ENCODE assay signal across 1 cellular context in genomic region chr20:13995086-13995665, GRCh38.
TF ChIP-seq lines count a peak whose summit lies in the region.

Gene MACROD2 (plus strand): TSS chr20:13995516.

TF ChIP-seq in HEK293, 187 proteins besides CTCF, POLR2A, EP300 and RAD21 (continued from another document):
- TF ChIP-seq RBAK (tag by site-specific recombination; IDR thresholded peaks at IDR 0.05) = no peak
- TF ChIP-seq ZNF514 (tag by site-specific recombination; IDR thresholded peaks at IDR 0.05) = no peak
- TF ChIP-seq ZNF449 (tag by site-specific recombination; IDR thresholded peaks at IDR 0.05) = 0 out of 2 replicates have a peak, but pooled peaks have one; percentile 45
- no peak for TF ChIP-seq ZBTB6 (tag by site-specific recombination; IDR thresholded peaks at IDR 0.05)
- no peak for TF ChIP-seq HIC1 (tag by site-specific recombination; IDR thresholded peaks at IDR 0.05)
- TF ChIP-seq PBX3 (CRISPR knock-in tag; IDR thresholded peaks at IDR 0.05) = peak; percentile 100
- TF ChIP-seq ZNF341 (tag by site-specific recombination; IDR thresholded peaks at IDR 0.05; ENCODE audit: low read depth) = peak; percentile 34; the same call in 1 of the 2 replicates
- no peak for TF ChIP-seq ZNF174 (tag by site-specific recombination; IDR thresholded peaks at IDR 0.05)
- TF ChIP-seq ZNF18 (tag by site-specific recombination; IDR thresholded peaks at IDR 0.05) = no peak
- TF ChIP-seq ZIC2 (tag by site-specific recombination; IDR thresholded peaks at IDR 0.05) = no peak
- TF ChIP-seq PRDM10 (tag by site-specific recombination; IDR thresholded peaks at IDR 0.05) = no peak
- TF ChIP-seq ZNF792 (tag by site-specific recombination; IDR thresholded peaks at IDR 0.05) = no peak
- TF ChIP-seq ZNF664 (tag by site-specific recombination; IDR thresholded peaks at IDR 0.05) = no peak
- TF ChIP-seq ZNF518A (tag by site-specific recombination; conservative IDR thresholded peaks at IDR 0.05; ENCODE audit: low read depth) = no peak
- no peak for TF ChIP-seq ZNF785 (tag by site-specific recombination; IDR thresholded peaks at IDR 0.05)
- no peak for TF ChIP-seq ZNF558 (tag by site-specific recombination; IDR thresholded peaks at IDR 0.05)
- TF ChIP-seq ZNF768 (tag by site-specific recombination; IDR thresholded peaks at IDR 0.05) = no peak
- TF ChIP-seq ZNF629 (tag by site-specific recombination; IDR thresholded peaks at IDR 0.05) = no peak
- no peak for TF ChIP-seq ZNF747 (tag by site-specific recombination; IDR thresholded peaks at IDR 0.05)
- TF ChIP-seq HOXD13 (CRISPR knock-in tag; IDR thresholded peaks at IDR 0.05; ENCODE audit: borderline replicate concordance) = no peak
- no peak for TF ChIP-seq ZNF112 (tag by site-specific recombination; IDR thresholded peaks at IDR 0.05)
- TF ChIP-seq ZNF138 (tag by site-specific recombination; IDR thresholded peaks at IDR 0.05; ENCODE audit: borderline replicate concordance) = no peak
- TF ChIP-seq ZNF561 (tag by site-specific recombination; IDR thresholded peaks at IDR 0.05; ENCODE audit: borderline replicate concordance) = no peak
- no peak for TF ChIP-seq ZNF624 (tag by site-specific recombination; IDR thresholded peaks at IDR 0.05)
- peak; percentile 83 for TF ChIP-seq ZFHX2 (tag by site-specific recombination; conservative IDR thresholded peaks at IDR 0.05)
- TF ChIP-seq ZNF580 (tag by site-specific recombination; IDR thresholded peaks at IDR 0.05) = no peak
- TF ChIP-seq FEZF1 (tag by site-specific recombination; IDR thresholded peaks at IDR 0.05) = no peak
- TF ChIP-seq ZNF843 (tag by site-specific recombination; IDR thresholded peaks at IDR 0.05) = no peak
- peak; percentile 91 for TF ChIP-seq SP3 (tag by site-specific recombination; IDR thresholded peaks at IDR 0.05)
- no peak for TF ChIP-seq ZNF169 (tag by site-specific recombination; IDR thresholded peaks at IDR 0.05)
- peak; percentile 67 for TF ChIP-seq EGR2 (tag by site-specific recombination; IDR thresholded peaks at IDR 0.05; ENCODE audit: low read depth)
- TF ChIP-seq ZNF501 (tag by site-specific recombination; IDR thresholded peaks at IDR 0.05) = no peak
- TF ChIP-seq ZBTB7A (tag by site-specific recombination; IDR thresholded peaks at IDR 0.05; ENCODE audit: low read depth) = no peak
- peak; percentile 30; the same call in 1 of the 2 replicates for TF ChIP-seq KLF17 (tag by site-specific recombination; IDR thresholded peaks at IDR 0.05)
- no peak for TF ChIP-seq ZNF837 (tag by site-specific recombination; IDR thresholded peaks at IDR 0.05)
- TF ChIP-seq ZXDB (tag by site-specific recombination; IDR thresholded peaks at IDR 0.05) = no peak; the same call in 1 of the 2 replicates
- TF ChIP-seq ZNF157 (tag by site-specific recombination; IDR thresholded peaks at IDR 0.05) = no peak
- no peak for TF ChIP-seq ZNF416 (tag by site-specific recombination; IDR thresholded peaks at IDR 0.05)
TF ChIP-seq in HEK293: peak in this region for 16.
